ENCODE assay signal across 10 cellular contexts in the genomic region with DNA sequence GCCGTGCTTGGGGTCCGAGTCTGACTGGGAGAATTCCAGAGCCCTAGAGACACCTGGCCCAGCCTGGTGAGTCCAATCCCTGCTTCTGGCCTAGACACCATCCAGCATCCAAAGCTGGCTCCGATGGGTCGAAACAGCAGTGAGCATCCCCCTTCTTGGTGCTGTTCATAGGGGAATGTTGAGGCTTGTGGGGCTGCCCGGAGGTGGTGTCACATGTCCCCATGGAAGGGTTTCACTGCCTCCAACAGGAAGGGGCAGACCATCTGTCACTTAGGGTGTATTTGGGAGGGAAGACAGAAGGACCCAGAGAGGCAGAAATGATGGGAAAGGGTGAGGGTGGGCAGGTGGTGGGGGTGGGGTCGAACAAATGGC. TPM values are rescaled to one million over a fixed set of nuclear protein-coding genes. Genes with fewer than 3 reads are reported as not detected.
DNase-seq lines count a peak whose midpoint lies in the region; ATAC-seq and TF ChIP-seq lines count a peak whose summit lies in the region.
"Had no signal": no experiment of that assay in that cellular context is flagged by ENCODE, and none has a peak within 500 bp of the region (broad histone marks: within the 10 kb centered on the region; RNA-seq: fewer than 3 reads in every experiment).

No MANE protein-coding gene starts in this region.

- no peak for ATAC-seq in activated T-helper 17 cell treated with anti-CD3 and anti-CD28 coated beads, Interleukin-2, amount 50 U/mL, for 72 hours (replicated peaks)

- 79% methylated on average over 6 of the region's 6 CpGs for WGBS in liver

- no peak overlapping the region for H3K4me3 ChIP-seq in liver (ENCODE audit: low read depth in 1 of 3, low read length in 3 of 3)

- no peaks in the 10 kb centered on the region for H3K9me3 ChIP-seq in liver (ENCODE audit: control insufficient read depth in 4 of 4, low read length in 3 of 4)

- DNase-seq in T-helper 1 cell = no peak
- DNase-seq in substantia nigra (lab: John Stamatoyannopoulos, UW) = no peak
- DNase-seq in cerebellar cortex (ENCODE audit: low spot score) = no peak
- DNase-seq in stimulated activated CD4-positive, alpha-beta T cell treated with anti-CD3 and anti-CD28 coated beads, Interleukin-4, amount 100 ng/mL, for 24 hours = no peak
- DNase-seq in NCI-H2227 (lab: John Stamatoyannopoulos, UW; ENCODE audit: unreplicated experiment) = no peak
- DNase-seq: activated CD4-positive, CD25-positive, alpha-beta regulatory T cell treated with anti-CD3 and anti-CD28 coated beads, Interleukin-2, amount 50 U/mL, for 72 hours had no signal

- no peaks in the 10 kb centered on the region for H3K9me3 Mint-ChIP-seq in T-helper 1 cell treated with Interleukin-12 subunit alpha and Interleukin-12 subunit beta and Interleukin-4 antibody, amounts not matched to agents 30 μg/mL and 1 μg/mL, for 36 hours
- H3K9me3 Mint-ChIP-seq in activated T-helper 17 cell treated with anti-CD3 and anti-CD28 coated beads, Interleukin-2, amount 50 U/mL, for 72 hours = no peaks in the 10 kb centered on the region

- peaks cover 10 to 33% (median 22%) of the 10 kb centered on the region in 4 donors for H3K4me1 ChIP-seq in liver (ENCODE audit: control insufficient read depth in 4 of 4, insufficient read depth in 4 of 4, low read length in 3 of 4)

- TF ChIP-seq CTCF in liver (IDR thresholded peaks at IDR 0.05; ENCODE audit: low read depth, low read length, missing input control) = no peak

- H3K36me3 Mint-ChIP-seq in T-helper 1 cell treated with Interleukin-12 subunit alpha and Interleukin-12 subunit beta and Interleukin-4 antibody, amounts not matched to agents 30 μg/mL and 1 μg/mL, for 36 hours (ENCODE audit: low read depth) = peaks cover 2% of the 10 kb centered on the region
- no peaks in the 10 kb centered on the region for H3K36me3 Mint-ChIP-seq in activated T-helper 17 cell treated with anti-CD3 and anti-CD28 coated beads, Interleukin-2, amount 50 U/mL, for 72 hours (ENCODE audit: low read depth)

- H3K36me3 ChIP-seq in liver (ENCODE audit: control insufficient read depth in 4 of 4, insufficient read depth in 3 of 4, low read depth in 1 of 4, low read length in 3 of 4) = no peaks in the 10 kb centered on the region

- H3K27me3 ChIP-seq in liver (ENCODE audit: control insufficient read depth in 4 of 4, insufficient read depth in 4 of 4, low read length in 3 of 4) = no peaks in the 10 kb centered on the region

- H3K9ac ChIP-seq in liver (ENCODE audit: low read depth in 1 of 2, low read length in 2 of 2) = no peak overlapping the region

- H3K27ac ChIP-seq in liver (ENCODE audit: low read depth in 1 of 2, low read length in 2 of 2) (peak overlapping the region; percentile 72 to 77), substantia nigra (ENCODE audit: low read depth, low read length, poor library complexity, severe bottlenecking) (peak overlapping the region; percentile 55)

- no peak for TF ChIP-seq RAD21 in liver (IDR thresholded peaks at IDR 0.05)

- no peak overlapping the region for H3K4me3 Mint-ChIP-seq in T-helper 1 cell treated with Interleukin-12 subunit alpha and Interleukin-12 subunit beta and Interleukin-4 antibody, amounts not matched to agents 30 μg/mL and 1 μg/mL, for 36 hours
- peak overlapping the region; percentile 16 for H3K4me3 Mint-ChIP-seq in activated T-helper 17 cell treated with anti-CD3 and anti-CD28 coated beads, Interleukin-2, amount 50 U/mL, for 72 hours

- peak overlapping the region; percentile 87 for H3K27ac Mint-ChIP-seq in T-helper 1 cell treated with Interleukin-12 subunit alpha and Interleukin-12 subunit beta and Interleukin-4 antibody, amounts not matched to agents 30 μg/mL and 1 μg/mL, for 36 hours
- H3K27ac Mint-ChIP-seq in activated T-helper 17 cell treated with anti-CD3 and anti-CD28 coated beads, Interleukin-2, amount 50 U/mL, for 72 hours = peak overlapping the region; percentile 57

- peaks cover 57% of the 10 kb centered on the region for H3K4me1 Mint-ChIP-seq in T-helper 1 cell treated with Interleukin-12 subunit alpha and Interleukin-12 subunit beta and Interleukin-4 antibody, amounts not matched to agents 30 μg/mL and 1 μg/mL, for 36 hours (ENCODE audit: low read depth)
- peaks cover 14% of the 10 kb centered on the region for H3K4me1 Mint-ChIP-seq in activated T-helper 17 cell treated with anti-CD3 and anti-CD28 coated beads, Interleukin-2, amount 50 U/mL, for 72 hours

- no peaks in the 10 kb centered on the region for H3K27me3 Mint-ChIP-seq in T-helper 1 cell treated with Interleukin-12 subunit alpha and Interleukin-12 subunit beta and Interleukin-4 antibody, amounts not matched to agents 30 μg/mL and 1 μg/mL, for 36 hours (ENCODE audit: low read depth)
- H3K27me3 Mint-ChIP-seq in activated T-helper 17 cell treated with anti-CD3 and anti-CD28 coated beads, Interleukin-2, amount 50 U/mL, for 72 hours = no peaks in the 10 kb centered on the region

TF ChIP-seq in liver, 16 proteins besides CTCF, POLR2A, EP300 and RAD21:
- no peak for TF ChIP-seq REST (IDR thresholded peaks at IDR 0.05)
- TF ChIP-seq JUND (IDR thresholded peaks at IDR 0.05) = no peak
- no peak for TF ChIP-seq TAF1 (conservative IDR thresholded peaks at IDR 0.05)
- no peak for TF ChIP-seq FOXA2 (IDR thresholded peaks at IDR 0.05)
- TF ChIP-seq, protein P1, sequence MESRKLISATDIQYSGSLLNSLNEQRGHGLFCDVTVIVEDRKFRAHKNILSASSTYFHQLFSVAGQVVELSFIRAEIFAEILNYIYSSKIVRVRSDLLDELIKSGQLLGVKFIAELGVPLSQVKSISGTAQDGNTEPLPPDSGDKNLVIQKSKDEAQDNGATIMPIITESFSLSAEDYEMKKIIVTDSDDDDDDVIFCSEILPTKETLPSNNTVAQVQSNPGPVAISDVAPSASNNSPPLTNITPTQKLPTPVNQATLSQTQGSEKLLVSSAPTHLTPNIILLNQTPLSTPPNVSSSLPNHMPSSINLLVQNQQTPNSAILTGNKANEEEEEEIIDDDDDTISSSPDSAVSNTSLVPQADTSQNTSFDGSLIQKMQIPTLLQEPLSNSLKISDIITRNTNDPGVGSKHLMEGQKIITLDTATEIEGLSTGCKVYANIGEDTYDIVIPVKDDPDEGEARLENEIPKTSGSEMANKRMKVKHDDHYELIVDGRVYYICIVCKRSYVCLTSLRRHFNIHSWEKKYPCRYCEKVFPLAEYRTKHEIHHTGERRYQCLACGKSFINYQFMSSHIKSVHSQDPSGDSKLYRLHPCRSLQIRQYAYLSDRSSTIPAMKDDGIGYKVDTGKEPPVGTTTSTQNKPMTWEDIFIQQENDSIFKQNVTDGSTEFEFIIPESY (IDR thresholded peaks at IDR 0.05) = no peak
- no peak for TF ChIP-seq HNF4A (conservative IDR thresholded peaks at IDR 0.05)
- TF ChIP-seq HNF4G (IDR thresholded peaks at IDR 0.05) = no peak
- TF ChIP-seq NR2F2 (IDR thresholded peaks at IDR 0.05) = no peak
- no peak for TF ChIP-seq RXRA (IDR thresholded peaks at IDR 0.05)

RNA-seq across cellular contexts. Expression of gene C9orf50, which starts 13.9 kb away (rescaled TPM):
- not detected for total RNA-seq in activated T-helper 17 cell treated with anti-CD3 and anti-CD28 coated beads, Interleukin-2, amount 50 U/mL, for 72 hours
- total RNA-seq in liver = under 1 TPM in 1 of 2 donors, not detected in 1; 0.23 TPM
- not detected for polyA plus RNA-seq in liver
- total RNA-seq: HT-29 had no signal

RNA-seq across cellular contexts. Expression of gene NTMT1, which starts 19.0 kb away (rescaled TPM):
- 10 to 100 TPM; 27.2 to 61.1 TPM for total RNA-seq in activated T-helper 17 cell treated with anti-CD3 and anti-CD28 coated beads, Interleukin-2, amount 50 U/mL, for 72 hours
- 10 to 100 TPM; 13.1 to 17.7 TPM for total RNA-seq in liver
- 10 to 100 TPM; 34.8 to 42.5 TPM for polyA plus RNA-seq in liver

RNA-seq across cellular contexts. Expression of gene ASB6, which starts 34.9 kb away (rescaled TPM):
- total RNA-seq in activated T-helper 17 cell treated with anti-CD3 and anti-CD28 coated beads, Interleukin-2, amount 50 U/mL, for 72 hours = 10 to 100 TPM; 12.3 to 26.4 TPM
- total RNA-seq in liver = 1 to 10 TPM; 6.0 to 8.4 TPM
- polyA plus RNA-seq in liver = 1 to 10 TPM; 3.4 to 6.3 TPM

RNA-seq across cellular contexts. Expression of gene PRRX2, which starts 58.4 kb away (rescaled TPM):
- total RNA-seq in activated T-helper 17 cell treated with anti-CD3 and anti-CD28 coated beads, Interleukin-2, amount 50 U/mL, for 72 hours = under 1 TPM in 1 of 2 donors, not detected in 1; 0.32 TPM
- total RNA-seq in liver = under 1 TPM in 1 of 2 donors, not detected in 1; 0.08 TPM
- under 1 TPM in 1 of 2 donors, not detected in 1; 0.03 TPM for polyA plus RNA-seq in liver
- total RNA-seq: HT-29 had no signal
